ENCODE assay signal across 19 cellular contexts in the genomic region with DNA sequence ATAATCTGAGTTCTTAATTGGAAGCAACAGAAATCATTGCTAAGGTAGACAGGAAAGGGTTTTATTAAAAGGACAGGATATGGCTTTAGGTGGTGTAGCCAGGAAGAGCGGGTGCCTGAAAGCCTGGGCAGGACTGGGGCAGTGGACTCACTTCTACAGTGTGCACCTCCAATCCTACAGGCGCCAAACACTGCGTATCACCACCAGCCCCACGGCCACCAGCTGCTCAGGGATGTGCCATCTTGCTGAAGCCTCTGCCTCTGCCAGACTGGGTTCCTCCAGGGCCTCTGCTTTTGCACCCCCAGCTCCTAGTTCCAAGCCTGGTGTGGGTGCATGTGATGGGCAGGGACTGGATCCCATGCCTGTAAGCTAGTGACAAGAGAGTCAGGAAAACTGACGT. TPM values are rescaled to one million over a fixed set of nuclear protein-coding genes. Genes with fewer than 3 reads are reported as not detected.
DNase-seq lines count a peak whose midpoint lies in the region; ATAC-seq, FAIRE-seq and TF ChIP-seq lines count a peak whose summit lies in the region.
"Had no signal": no experiment of that assay in that cellular context is flagged by ENCODE, and none has a peak within 500 bp of the region (broad histone marks: within the 10 kb centered on the region; RNA-seq: fewer than 3 reads in every experiment).

No MANE protein-coding gene starts in this region.

- BruUV-seq in HepG2 (replicated peaks; lab: Mats Ljungman, UMichigan) = no TSS peak

- no peak overlapping the region for H3K4me3 ChIP-seq in HepG2 (replicated peaks in 1 of 3; ENCODE audit: insufficient read depth in 1 of 3, low read depth in 2 of 3, low read length in 3 of 3)
- H3K4me3 ChIP-seq in right lobe of liver = no peak overlapping the region
- H3K4me3 ChIP-seq: GM23338 had no signal

- no peak overlapping the region for H3K27ac ChIP-seq in HepG2 (ENCODE audit: extremely low read length, insufficient read depth, low read length)
- H3K27ac ChIP-seq in right lobe of liver = no peak overlapping the region
- peak overlapping the region; percentile 20; the same call in 1 of the 2 replicates for H3K27ac ChIP-seq in VCaP

- TF ChIP-seq RAD21 in HepG2 (CRISPR knock-in tag; IDR thresholded peaks at IDR 0.05) = no peak

- H3K4me1 ChIP-seq in HepG2 (ENCODE audit: insufficient read depth, low read length) = no peaks in the 10 kb centered on the region
- no peaks in the 10 kb centered on the region for H3K4me1 ChIP-seq in right lobe of liver
- H3K4me1 ChIP-seq: Caco-2 had no signal

- no peaks in the 10 kb centered on the region for H3K79me2 ChIP-seq in HepG2 (ENCODE audit: insufficient read depth, low read length)

- DNase-seq in HepG2 (ENCODE audit: low spot score) (no peak), right lobe of liver (no peak), posterior vena cava (ENCODE audit: low spot score) (peak; percentile 72), HPDE6-E6E7 (ENCODE audit: extremely low spot score) (no peak), COLO668 (lab: John Stamatoyannopoulos, UW; ENCODE audit: unreplicated experiment) (no peak), NCI-H2081 treated with DMSO at 0.1 percent for 48 hours (lab: John Stamatoyannopoulos, UW) (no peak)
- DNase-seq: 8988T; C1 segment of cervical spinal cord; Caco-2; CD4-positive, alpha-beta memory T cell; DMS153; DND-41; H9 had no signal

- no peak overlapping the region for H2AFZ ChIP-seq in HepG2 (ENCODE audit: low read length)
- H2AFZ ChIP-seq: GM23338 had no signal

- in situ Hi-C loops in HepG2 (cut with HindIII; ENCODE audit: extremely low pct_ligation_motif_present, low pct_unique_long_range_greater_than_20kb) = no loop called here

- TF ChIP-seq EP300 in HepG2 (IDR thresholded peaks at IDR 0.05; ENCODE audit: low read depth in 2 of 2, low read length in 2 of 2) = no peak
- no peak for TF ChIP-seq EP300 in HepG2 (CRISPR knock-in tag; IDR thresholded peaks at IDR 0.05; ENCODE audit: borderline replicate concordance)

- no peaks in the 10 kb centered on the region for H4K20me1 ChIP-seq in HepG2 (ENCODE audit: insufficient read depth, low read length)

- intact Hi-C loops in HepG2 (cut with micrococcal nuclease; ENCODE audit: unreplicated experiment) (no loop called here), right lobe of liver (cut with DNase I) (no loop called here), posterior vena cava (cut with DNase I) (no loop called here)

- TF ChIP-seq CTCF in HepG2 (CRISPR knock-in tag; IDR thresholded peaks at IDR 0.05) = no peak
- TF ChIP-seq CTCF in right lobe of liver (IDR thresholded peaks at IDR 0.05) = no peak
- no peak for TF ChIP-seq CTCF in VCaP (conservative IDR thresholded peaks at IDR 0.05)

- no peak overlapping the region for H3K4me2 ChIP-seq in HepG2 (ENCODE audit: low read depth, low read length)
- H3K4me2 ChIP-seq: GM23338 had no signal

- FAIRE-seq in HepG2 (lab: Jason Lieb, UNC) = no peak
- FAIRE-seq: G401.6, GM12892 had no signal

- ATAC-seq in HepG2 = peak; percentile 39; the same call in 2 of the 3 replicates
- ATAC-seq in right lobe of liver = no peak
- ATAC-seq: GM23338, HCT116 had no signal

- no peak overlapping the region for H3K9ac ChIP-seq in HepG2 (ENCODE audit: insufficient read depth, low read depth, low read length)

- H3K36me3 ChIP-seq in HepG2 (replicated peaks in 1 of 2; ENCODE audit: control insufficient read depth in 1 of 2, insufficient read depth in 2 of 2, low read length in 2 of 2) = no peaks in the 10 kb centered on the region
- no peaks in the 10 kb centered on the region for H3K36me3 ChIP-seq in right lobe of liver

- POLR2A ChIA-PET in HepG2 (lab: Yijun Ruan, JAX) = no interaction called here

- TF ChIP-seq POLR2A in HepG2 (IDR thresholded peaks at IDR 0.05; ENCODE audit: insufficient read depth in 1 of 2, low read depth in 2 of 2, low read length in 2 of 2) (no peak), right lobe of liver (IDR thresholded peaks at IDR 0.05) (no peak)

- WGBS in HepG2 (ENCODE audit: low lambda C conversion rate) = 22% methylated on average over 5 of the region's 5 CpGs
- WGBS in right lobe of liver (ENCODE audit: insufficient coverage, low coverage, low lambda C conversion rate, missing lambda C conversion rate) = 58% methylated on average over 2 of the region's 5 CpGs

- CTCF ChIA-PET in HepG2 (lab: Yijun Ruan, JAX; ENCODE audit: low intra/inter-chr PET ratio, low total read pairs) = no interaction called here

- H3K27me3 ChIP-seq in HepG2 (ENCODE audit: control insufficient read depth in 1 of 2, insufficient read depth in 2 of 2, low read length in 2 of 2) = peaks cover 1 to 25% of the 10 kb centered on the region in 2 experiments; a peak in 3 of 5 replicates
- no peaks in the 10 kb centered on the region for H3K27me3 ChIP-seq in right lobe of liver

- H3K9me3 ChIP-seq in HepG2 (ENCODE audit: low read length) (no peaks in the 10 kb centered on the region), right lobe of liver (no peaks in the 10 kb centered on the region)
- H3K9me3 ChIP-seq: Caco-2 had no signal

RNA-seq across cellular contexts. Expression of gene DPYSL5, which starts 29.7 kb away (rescaled TPM):
- not detected in 2 replicates for total RNA-seq in HepG2 (2016; rRNA removed; fragmentation: Illumina TruSeq; extraction: Trizol)
- not detected in 2 replicates for total RNA-seq in HepG2 (2016; cell fraction: cytosol; rRNA removed; fragmentation: Illumina TruSeq; extraction: Trizol; ENCODE audit: low read depth)
- total RNA-seq in HepG2 (2016; cell fraction: insoluble cytoplasmic fraction; rRNA removed; fragmentation: Illumina TruSeq; extraction: Trizol) = 0.02 and 0.09 TPM in 2 replicates
- total RNA-seq in HepG2 (2016; cell fraction: membrane; rRNA removed; fragmentation: Illumina TruSeq; extraction: Trizol) = 0.24 TPM in 1 of 2 replicates, not detected in the other
- total RNA-seq in HepG2 (2016; cell fraction: nucleus; rRNA removed; fragmentation: Illumina TruSeq; extraction: Trizol) = not detected in 2 replicates
- 0.03 and 0.15 TPM in 2 replicates for polyA plus RNA-seq in HepG2 (2011; rRNA removed)
- polyA plus RNA-seq in HepG2 (2011; cell fraction: cytosol; rRNA removed) = 0.03 and 0.05 TPM in 2 replicates
- not detected in 2 replicates for polyA plus RNA-seq in HepG2 (2011; cell fraction: nucleus; rRNA removed)
- not detected in 2 replicates for polyA plus RNA-seq in HepG2 (2012)
- polyA plus RNA-seq in HepG2 (2016; cell fraction: cytosol; fragmentation: Illumina TruSeq; extraction: Trizol; ENCODE audit: low read depth) = not detected in 2 replicates
- polyA plus RNA-seq in HepG2 (2016; cell fraction: insoluble cytoplasmic fraction; fragmentation: Illumina TruSeq; extraction: Trizol; ENCODE audit: low read depth) = 0.12 and 0.19 TPM in 2 replicates
- polyA plus RNA-seq in HepG2 (2016; cell fraction: membrane; fragmentation: Illumina TruSeq; extraction: Trizol; ENCODE audit: low read depth) = not detected in 2 replicates
- not detected in 2 replicates for polyA plus RNA-seq in HepG2 (2016; cell fraction: nucleus; fragmentation: Illumina TruSeq; extraction: Trizol; ENCODE audit: insufficient read depth, low read depth)
- 0.54 TPM in 1 of 2 replicates, not detected in the other for polyA minus RNA-seq in HepG2 (2011; rRNA and poly(A)+ RNA removed; ENCODE audit: low replicate concordance)
- polyA minus RNA-seq in HepG2 (2011; cell fraction: cytosol; rRNA and poly(A)+ RNA removed) = not detected in 2 replicates
- not detected in 2 replicates for polyA minus RNA-seq in HepG2 (2011; cell fraction: nucleus; rRNA and poly(A)+ RNA removed)
- not detected for total RNA-seq in right lobe of liver
- total RNA-seq in posterior vena cava = not detected
- total RNA-seq: CD4-positive, alpha-beta memory T cell had no signal
- polyA plus RNA-seq: BJ; CD4-positive, alpha-beta memory T cell had no signal

RNA-seq across cellular contexts. Expression of gene CENPA, which starts 32.4 kb away (rescaled TPM):
- total RNA-seq in HepG2 (2016; rRNA removed; fragmentation: Illumina TruSeq; extraction: Trizol) (38.5 and 45.8 TPM in 2 replicates), right lobe of liver (1 to 10 TPM in 1 of 6 experiments, under 1 TPM in 4, not detected in 1; 0.18 to 1.3 (median 0.56) TPM), posterior vena cava (1 to 10 TPM in 1 of 2 donors, not detected in 1; 1.2 TPM)
- total RNA-seq in HepG2 (2016; cell fraction: cytosol; rRNA removed; fragmentation: Illumina TruSeq; extraction: Trizol; ENCODE audit: low read depth) = 27.1 and 37.2 TPM in 2 replicates
- 39.2 and 39.7 TPM in 2 replicates for total RNA-seq in HepG2 (2016; cell fraction: insoluble cytoplasmic fraction; rRNA removed; fragmentation: Illumina TruSeq; extraction: Trizol)
- 50.6 and 55.2 TPM in 2 replicates for total RNA-seq in HepG2 (2016; cell fraction: membrane; rRNA removed; fragmentation: Illumina TruSeq; extraction: Trizol)
- 16.6 and 16.9 TPM in 2 replicates for total RNA-seq in HepG2 (2016; cell fraction: nucleus; rRNA removed; fragmentation: Illumina TruSeq; extraction: Trizol)
- 19.6 and 28.5 TPM in 2 replicates for polyA plus RNA-seq in HepG2 (2011; rRNA removed)
- polyA plus RNA-seq in HepG2 (2011; cell fraction: cytosol; rRNA removed) = 18.7 and 25.1 TPM in 2 replicates
- 8.8 and 11.8 TPM in 2 replicates for polyA plus RNA-seq in HepG2 (2011; cell fraction: nucleus; rRNA removed)
- polyA plus RNA-seq in HepG2 (2012) = 10.6 and 18.8 TPM in 2 replicates
- polyA plus RNA-seq in HepG2 (2016; cell fraction: cytosol; fragmentation: Illumina TruSeq; extraction: Trizol; ENCODE audit: low read depth) = 28.0 and 40.7 TPM in 2 replicates
- 52.5 and 56.7 TPM in 2 replicates for polyA plus RNA-seq in HepG2 (2016; cell fraction: insoluble cytoplasmic fraction; fragmentation: Illumina TruSeq; extraction: Trizol; ENCODE audit: low read depth)
- 39.4 and 51.0 TPM in 2 replicates for polyA plus RNA-seq in HepG2 (2016; cell fraction: membrane; fragmentation: Illumina TruSeq; extraction: Trizol; ENCODE audit: low read depth)
- polyA plus RNA-seq in HepG2 (2016; cell fraction: nucleus; fragmentation: Illumina TruSeq; extraction: Trizol; ENCODE audit: insufficient read depth, low read depth) = 36.5 and 39.2 TPM in 2 replicates
- 18.6 and 61.4 TPM in 2 replicates for polyA minus RNA-seq in HepG2 (2011; rRNA and poly(A)+ RNA removed; ENCODE audit: low replicate concordance)
- polyA minus RNA-seq in HepG2 (2011; cell fraction: cytosol; rRNA and poly(A)+ RNA removed) = 6.7 and 8.0 TPM in 2 replicates
- polyA minus RNA-seq in HepG2 (2011; cell fraction: nucleus; rRNA and poly(A)+ RNA removed) = 9.1 and 11.3 TPM in 2 replicates
- polyA plus RNA-seq: CD4-positive, alpha-beta memory T cell had no signal

RNA-seq across cellular contexts. Expression of gene SLC35F6, which starts 54.2 kb away (rescaled TPM):
- total RNA-seq in HepG2 (2016; rRNA removed; fragmentation: Illumina TruSeq; extraction: Trizol) (11.8 and 21.2 TPM in 2 replicates), right lobe of liver (10 to 100 TPM; 14.2 to 73.9 (median 27.2) TPM), posterior vena cava (10 to 100 TPM; 38.8 to 39.4 TPM)
- total RNA-seq in HepG2 (2016; cell fraction: cytosol; rRNA removed; fragmentation: Illumina TruSeq; extraction: Trizol; ENCODE audit: low read depth) = 3.5 and 3.7 TPM in 2 replicates
- 9.9 and 20.3 TPM in 2 replicates for total RNA-seq in HepG2 (2016; cell fraction: insoluble cytoplasmic fraction; rRNA removed; fragmentation: Illumina TruSeq; extraction: Trizol)
- 14.2 and 15.5 TPM in 2 replicates for total RNA-seq in HepG2 (2016; cell fraction: membrane; rRNA removed; fragmentation: Illumina TruSeq; extraction: Trizol)
- 19.3 and 24.0 TPM in 2 replicates for total RNA-seq in HepG2 (2016; cell fraction: nucleus; rRNA removed; fragmentation: Illumina TruSeq; extraction: Trizol)
- 15.2 and 19.2 TPM in 2 replicates for polyA plus RNA-seq in HepG2 (2011; rRNA removed)
- 16.7 and 16.8 TPM in 2 replicates for polyA plus RNA-seq in HepG2 (2011; cell fraction: cytosol; rRNA removed)
- 12.0 and 12.7 TPM in 2 replicates for polyA plus RNA-seq in HepG2 (2011; cell fraction: nucleus; rRNA removed)
- 7.1 and 9.5 TPM in 2 replicates for polyA plus RNA-seq in HepG2 (2012)
- 2.7 and 3.6 TPM in 2 replicates for polyA plus RNA-seq in HepG2 (2016; cell fraction: cytosol; fragmentation: Illumina TruSeq; extraction: Trizol; ENCODE audit: low read depth)
- 7.6 and 11.6 TPM in 2 replicates for polyA plus RNA-seq in HepG2 (2016; cell fraction: insoluble cytoplasmic fraction; fragmentation: Illumina TruSeq; extraction: Trizol; ENCODE audit: low read depth)
- polyA plus RNA-seq in HepG2 (2016; cell fraction: membrane; fragmentation: Illumina TruSeq; extraction: Trizol; ENCODE audit: low read depth) = 8.6 and 8.7 TPM in 2 replicates
- 26.2 and 26.3 TPM in 2 replicates for polyA plus RNA-seq in HepG2 (2016; cell fraction: nucleus; fragmentation: Illumina TruSeq; extraction: Trizol; ENCODE audit: insufficient read depth, low read depth)
- polyA minus RNA-seq in HepG2 (2011; rRNA and poly(A)+ RNA removed; ENCODE audit: low replicate concordance) = 75.6 and 115 TPM in 2 replicates
- polyA minus RNA-seq in HepG2 (2011; cell fraction: cytosol; rRNA and poly(A)+ RNA removed) = 19.2 and 22.7 TPM in 2 replicates
- polyA minus RNA-seq in HepG2 (2011; cell fraction: nucleus; rRNA and poly(A)+ RNA removed) = 13.9 and 16.2 TPM in 2 replicates

Comparison
In these comparisons a context has a peak if more than half of its experiments do, and no peak if none do; other contexts are left out.
1. RNA of gene CENPA, which starts 32.4 kb away (total RNA-seq): 16.6 to 55.2 TPM in HepG2; 1.2 TPM in posterior vena cava and 0.18 to 1.3 TPM in right lobe of liver; every median in the first group is over 4 times any median in the second.